7 cellular contexts compared by ENCODE assay signal in the genomic region with DNA sequence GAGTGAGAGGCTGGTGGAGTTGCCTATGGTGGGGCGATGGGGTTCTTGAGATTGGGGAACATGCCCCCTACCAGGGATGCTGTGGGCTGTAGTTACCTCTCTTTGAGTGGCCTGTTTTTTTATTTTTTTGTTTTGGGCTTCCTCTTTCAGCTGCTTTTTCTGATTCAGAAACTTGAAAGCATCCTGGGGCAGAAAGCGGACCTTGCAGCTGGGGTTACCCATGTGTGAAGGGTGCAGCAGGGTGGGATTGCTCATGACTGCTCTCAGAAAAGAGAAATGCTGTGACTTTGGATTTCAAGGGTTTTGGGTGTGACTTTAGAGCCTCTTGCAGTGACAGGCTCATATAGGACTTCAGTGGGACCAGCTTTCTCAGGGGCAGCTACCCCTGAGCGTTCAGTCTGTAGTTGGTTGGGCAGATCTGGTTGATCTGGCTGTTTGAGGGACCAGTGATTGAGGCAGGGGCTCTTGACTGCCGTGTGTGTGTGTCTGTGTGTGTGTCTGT. TPM values are rescaled to one million over a fixed set of nuclear protein-coding genes. Genes with fewer than 3 reads are reported as not detected.
A peak's percentile ranks its signal among the peaks of the same experiment; 100 is the strongest.
DNase-seq lines count a peak whose midpoint lies in the region; ATAC-seq and TF ChIP-seq lines count a peak whose summit lies in the region.

No MANE protein-coding gene starts in this region.

- no peak for TF ChIP-seq CTCF in HFF-Myc (IDR thresholded peaks at IDR 0.05; ENCODE audit: low read depth, low read length, missing control alignments)

- H3K36me3 ChIP-seq in NT2/D1 (ENCODE audit: insufficient read depth, insufficient read length, low read length) (peaks cover 58% of the 10 kb centered on the region), esophagus (ENCODE audit: control insufficient read depth in 2 of 2, insufficient read depth in 2 of 2, low read length in 1 of 2) (no peaks in the 10 kb centered on the region), skeletal muscle tissue (ENCODE audit: control insufficient read depth in 3 of 3, insufficient read depth in 3 of 3, low read length in 3 of 3) (peaks cover 0 to 3% (median 0%) of the 10 kb centered on the region in 3 donors)

- H3K27ac ChIP-seq in esophagus (ENCODE audit: low read depth in 2 of 2, low read length in 1 of 2) (peak overlapping the region in 1 of 2 donors; percentile 92), skeletal muscle tissue (ENCODE audit: low read depth, low read length) (peak overlapping the region; percentile 86)

- H3K4me3 ChIP-seq in HFF-Myc (replicated peaks; ENCODE audit: low read depth, low read length): peak overlapping the region; percentile 54
- H3K4me3 ChIP-seq in NT2/D1 (ENCODE audit: insufficient read length, low read depth): peak overlapping the region; percentile 31
- H3K4me3 ChIP-seq in esophagus (ENCODE audit: low read depth in 1 of 2, low read length in 2 of 2): peak overlapping the region; percentile 12 to 82
- H3K4me3 ChIP-seq in skeletal muscle tissue (ENCODE audit: low read length in 3 of 3): peak overlapping the region; percentile 77 to 87 (median 84)

- 60 to 68% methylated on average over 4 of the region's 4 CpGs for WGBS in esophagus, 2 donors

- peak overlapping the region; percentile 94 for H3K9ac ChIP-seq in NT2/D1 (ENCODE audit: insufficient read length, low read depth)
- H3K9ac ChIP-seq in skeletal muscle tissue (ENCODE audit: low read depth in 1 of 3, low read length in 3 of 3): peak overlapping the region; percentile 46 to 92 (median 89)

- ATAC-seq in GM18519 (IDR thresholded peaks at IDR 0.05; ENCODE audit: low FRiP score, unreplicated experiment): peak; percentile 41

- DNase-seq in HFF-Myc (ENCODE audit: extremely low read depth, low read depth): no peak
- DNase-seq in NT2/D1 (ENCODE audit: low read depth, low spot score): no peak
- no peak for DNase-seq in OCI-M1 (lab: John Stamatoyannopoulos, UW)
- no peak for DNase-seq in GOT3 (lab: John Stamatoyannopoulos, UW)

- H3K27me3 ChIP-seq in NT2/D1 (ENCODE audit: insufficient read depth, insufficient read length) (no peaks in the 10 kb centered on the region), esophagus (ENCODE audit: control insufficient read depth in 1 of 2, insufficient read depth in 2 of 2, low read length in 2 of 2) (no peaks in the 10 kb centered on the region), skeletal muscle tissue (ENCODE audit: control insufficient read depth in 3 of 3, insufficient read depth in 3 of 3, low read length in 3 of 3) (no peaks in the 10 kb centered on the region)

- H3K4me1 ChIP-seq in NT2/D1 (ENCODE audit: insufficient read depth, insufficient read length): peaks cover 29% of the 10 kb centered on the region
- H3K4me1 ChIP-seq in esophagus (ENCODE audit: control insufficient read depth in 2 of 2, insufficient read depth in 2 of 2, low read length in 1 of 2): peaks cover 22 to 45% of the 10 kb centered on the region in 2 donors
- peaks cover 68 to 76% (median 72%) of the 10 kb centered on the region in 3 donors for H3K4me1 ChIP-seq in skeletal muscle tissue (ENCODE audit: control insufficient read depth in 3 of 3, insufficient read depth in 3 of 3, low read length in 3 of 3)

- peaks cover 11% of the 10 kb centered on the region; the same call in 1 of the 2 replicates for H3K9me3 ChIP-seq in NT2/D1 (ENCODE audit: insufficient read depth, low read length)
- no peaks in the 10 kb centered on the region for H3K9me3 ChIP-seq in esophagus (ENCODE audit: control insufficient read depth in 2 of 2, insufficient read depth in 1 of 2, low read depth in 1 of 2, low read length in 1 of 2)
- no peaks in the 10 kb centered on the region for H3K9me3 ChIP-seq in skeletal muscle tissue (ENCODE audit: control insufficient read depth in 3 of 3, low read length in 3 of 3)

RNA-seq across cellular contexts. Expression of a gene that starts 1.8 kb away (rescaled TPM):
- polyA plus RNA-seq in esophagus: 1 to 10 TPM; 3.2 to 6.0 TPM
- total RNA-seq in skeletal muscle tissue: 16.2 TPM

Comparison
In these comparisons a context has a peak if more than half of its experiments do, and no peak if none do; other contexts are left out.
1. H3K4me3 ChIP-seq: peak in every context shown above with its lines; median percentile 84 in skeletal muscle tissue; 54 in HFF-Myc; 47 in esophagus; 31 in NT2/D1.